In the genomic region with DNA sequence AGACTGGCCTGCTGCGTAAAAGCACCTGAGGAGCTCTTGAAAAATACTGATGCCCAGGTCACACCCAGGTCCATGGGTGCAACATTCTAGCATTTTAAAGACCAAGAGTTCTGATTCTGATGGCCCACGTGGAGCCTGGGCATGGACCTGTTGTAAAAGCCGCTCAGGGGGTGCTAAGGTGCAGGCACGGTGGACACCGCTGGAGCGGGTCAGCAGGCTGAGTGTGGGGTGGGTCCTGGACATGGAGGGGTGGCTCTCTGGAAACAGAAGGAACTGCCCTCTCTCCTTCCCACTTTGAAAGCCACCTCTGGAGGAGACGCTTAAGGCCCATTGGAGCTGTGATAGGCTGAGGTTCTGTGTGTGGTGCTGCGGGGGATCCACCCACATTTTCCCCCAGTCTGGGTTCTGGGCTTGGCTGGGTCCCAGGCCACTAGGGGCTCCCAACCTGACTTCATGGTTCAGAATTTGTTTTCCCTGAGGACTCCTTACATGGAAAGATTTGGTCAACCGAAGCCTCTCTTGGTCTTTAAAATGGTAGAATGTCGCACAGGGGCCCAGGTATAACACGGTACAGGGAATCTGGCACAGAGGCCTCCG, we compare ENCODE assay signal across 35 cellular contexts. TPM values are rescaled to one million over a fixed set of nuclear protein-coding genes. Genes with fewer than 3 reads are reported as not detected.
"Had no signal": no experiment of that assay in that cellular context is flagged by ENCODE, and none has a peak within 500 bp of the region (broad histone marks: within the 10 kb centered on the region; RNA-seq: fewer than 3 reads in every experiment).

No MANE protein-coding gene starts in this region.

- H3K9me3 Mint-ChIP-seq: mesothelial cell of epicardium; naive B cell; natural killer cell treated with Interleukin-12 subunit alpha and Interleukin-12 subunit beta and Interleukin-15 and Interleukin-18, amount 100 ng/mL, for 72 hours; neural progenitor cell; stimulated activated naive CD8-positive, alpha-beta T cell treated with anti-CD3 and anti-CD28 coated beads, Interleukin-15, amount 100 ng/mL, for 72 hours had no signal

- H3K36me3 ChIP-seq: esophagus muscularis mucosa, gastroesophageal sphincter, heart left ventricle, neural progenitor cell, prostate gland, right atrium auricular region, suprapubic skin had no signal

- DNase-seq: cortex of kidney; effector CD4-positive, alpha-beta T cell; foreskin keratinocyte; heart left ventricle; kidney; mesenchymal stem cell; naive B cell; stimulated activated CD4-positive, alpha-beta T cell treated with anti-CD3 and anti-CD28 coated beads, Interleukin-12 subunit alpha, Interleukin-12 subunit beta, amount 100 ng/mL, for 4 hours; stimulated activated CD4-positive, alpha-beta T cell treated with anti-CD3 and anti-CD28 coated beads, Interleukin-1b, Interleukin-23, amount 100 ng/mL, for 48 hours; stimulated activated CD4-positive, alpha-beta T cell treated with anti-CD3 and anti-CD28 coated beads, Interleukin-4, amount 100 ng/mL, for 1 hour; stimulated activated CD8-positive, alpha-beta memory T cell treated with anti-CD3 and anti-CD28 coated beads, Interleukin-4, amount 100 ng/mL, for 48 hours; stimulated activated naive CD4-positive, alpha-beta T cell; stimulated activated naive CD8-positive, alpha-beta T cell treated with anti-CD3 and anti-CD28 coated beads, Interleukin-15, amount 100 ng/mL, for 72 hours; trophoblast cell had no signal

- H3K9ac ChIP-seq: neural progenitor cell, parathyroid adenoma had no signal

- H3K4me3 ChIP-seq: esophagus muscularis mucosa, gastroesophageal sphincter, heart left ventricle, hepatocyte, mucosa of descending colon, neural progenitor cell, prostate gland, right atrium auricular region, smooth muscle cell, suprapubic skin had no signal

- H3K27ac Mint-ChIP-seq: mesothelial cell of epicardium; natural killer cell treated with Interleukin-12 subunit alpha and Interleukin-12 subunit beta and Interleukin-15 and Interleukin-18, amount 100 ng/mL, for 72 hours; neural progenitor cell; stimulated activated naive CD8-positive, alpha-beta T cell treated with anti-CD3 and anti-CD28 coated beads, Interleukin-15, amount 100 ng/mL, for 72 hours had no signal

- H3K27me3 Mint-ChIP-seq: natural killer cell treated with Interleukin-12 subunit alpha and Interleukin-12 subunit beta and Interleukin-15 and Interleukin-18, amount 100 ng/mL, for 72 hours had no signal

- ATAC-seq: foreskin keratinocyte; gastroesophageal sphincter; heart left ventricle; left lobe of liver; mucosa of descending colon; natural killer cell treated with Interleukin-12 subunit alpha and Interleukin-12 subunit beta and Interleukin-15 and Interleukin-18, amount 100 ng/mL, for 72 hours; sciatic nerve; stimulated activated naive CD8-positive, alpha-beta T cell treated with anti-CD3 and anti-CD28 coated beads, Interleukin-15, amount 100 ng/mL, for 72 hours had no signal

- H3K27me3 ChIP-seq: foreskin keratinocyte, hepatocyte, right atrium auricular region had no signal

- H3K36me3 Mint-ChIP-seq: mesothelial cell of epicardium; naive B cell; natural killer cell treated with Interleukin-12 subunit alpha and Interleukin-12 subunit beta and Interleukin-15 and Interleukin-18, amount 100 ng/mL, for 72 hours had no signal

- H3K4me3 Mint-ChIP-seq: mesothelial cell of epicardium; natural killer cell treated with Interleukin-12 subunit alpha and Interleukin-12 subunit beta and Interleukin-15 and Interleukin-18, amount 100 ng/mL, for 72 hours; neural progenitor cell; stimulated activated naive CD8-positive, alpha-beta T cell treated with anti-CD3 and anti-CD28 coated beads, Interleukin-15, amount 100 ng/mL, for 72 hours had no signal

- H3K27ac ChIP-seq: epithelial cell of prostate, esophagus muscularis mucosa, foreskin keratinocyte, gastroesophageal sphincter, heart left ventricle, hepatocyte, neural progenitor cell, parathyroid adenoma, prostate gland, right atrium auricular region, suprapubic skin had no signal

- H3K4me1 Mint-ChIP-seq: mesothelial cell of epicardium, neural progenitor cell had no signal

- H3K4me1 ChIP-seq: neural progenitor cell, parathyroid adenoma, prostate gland, suprapubic skin had no signal

- H3K9me3 ChIP-seq: esophagus muscularis mucosa, gastroesophageal sphincter, heart left ventricle, mucosa of descending colon, prostate gland, right atrium auricular region, suprapubic skin had no signal

RNA-seq across cellular contexts. Expression of gene SNCB, which starts 37.0 kb away (rescaled TPM):
- total RNA-seq: esophagus muscularis mucosa; gastroesophageal sphincter; hepatocyte; kidney; left lobe of liver; liver; mesothelial cell of epicardium; natural killer cell treated with Interleukin-12 subunit alpha and Interleukin-12 subunit beta and Interleukin-15 and Interleukin-18, amount 100 ng/mL, for 72 hours; osteoblast; prostate gland; sciatic nerve; suprapubic skin; ureter had no signal
- polyA plus RNA-seq: heart left ventricle, liver had no signal

RNA-seq across cellular contexts. Expression of gene EIF4E1B, which starts 37.1 kb away (rescaled TPM):
- total RNA-seq: dermis microvascular lymphatic vessel endothelial cell; esophagus muscularis mucosa; fibroblast of lung; foreskin keratinocyte; gastroesophageal sphincter; heart left ventricle; hepatocyte; kidney; left lobe of liver; liver; lung microvascular endothelial cell; mesothelial cell of epicardium; mucosa of descending colon; natural killer cell treated with Interleukin-12 subunit alpha and Interleukin-12 subunit beta and Interleukin-15 and Interleukin-18, amount 100 ng/mL, for 72 hours; osteoblast; right atrium auricular region; sciatic nerve; smooth muscle cell; suprapubic skin; ureter had no signal
- polyA plus RNA-seq: fibroblast of lung, foreskin keratinocyte, heart left ventricle, hepatocyte, liver, smooth muscle cell had no signal

RNA-seq across cellular contexts. Expression of gene CDHR2, which starts 44.2 kb away (rescaled TPM):
- total RNA-seq: lung microvascular endothelial cell, ureter had no signal
- polyA plus RNA-seq: fibroblast of lung, foreskin keratinocyte, smooth muscle cell had no signal
